9 cellular contexts compared by ENCODE assay signal in the genomic region with DNA sequence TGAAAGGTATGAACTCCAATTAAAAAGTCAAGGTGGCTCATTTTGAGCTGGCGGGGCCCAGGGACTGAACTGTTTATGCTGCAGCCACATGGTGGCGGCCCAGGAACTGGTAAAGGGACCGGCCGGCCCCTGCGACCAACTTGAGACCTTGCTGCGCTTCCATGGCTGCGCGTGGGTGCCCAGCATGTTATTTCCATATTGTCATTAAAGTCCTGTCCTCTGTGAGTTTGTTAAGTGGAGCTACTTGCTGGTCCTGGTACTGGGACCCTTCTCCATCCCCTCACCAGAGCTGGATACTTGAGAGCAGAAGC.
A peak's percentile ranks its signal among the peaks of the same experiment; 100 is the strongest.
DNase-seq lines count a peak whose midpoint lies in the region; ATAC-seq and TF ChIP-seq lines count a peak whose summit lies in the region.
"Had no signal": no experiment of that assay in that cellular context is flagged by ENCODE, and none has a peak within 500 bp of the region (broad histone marks: within the 10 kb centered on the region; RNA-seq: fewer than 3 reads in every experiment).

No MANE protein-coding gene starts in this region.

- ATAC-seq in HG03520 (IDR thresholded peaks at IDR 0.05; ENCODE audit: unreplicated experiment) = no peak
- ATAC-seq in HG03135 (IDR thresholded peaks at IDR 0.05; ENCODE audit: unreplicated experiment) = no peak

- H3K9me3 ChIP-seq in WERI-Rb-1 (ENCODE audit: severe bottlenecking) = no peaks in the 10 kb centered on the region

- H3K4me3 ChIP-seq in AG04449 (ENCODE audit: low read depth, low read length) (no peak overlapping the region), WERI-Rb-1 (ENCODE audit: low read depth, low read length) (no peak overlapping the region)

- no peak overlapping the region for H3K27ac ChIP-seq in WERI-Rb-1

- DNase-seq in AG04449 (ENCODE audit: low read depth, low spot score) = no peak
- peak; percentile 68 for DNase-seq in GM13976 (ENCODE audit: low spot score)
- DNase-seq in WERI-Rb-1 = peak; percentile 66
- peak; percentile 5 for DNase-seq in inferior parietal cortex (ENCODE audit: extremely low spot score)
- no peak for DNase-seq in stimulated activated CD4-positive, alpha-beta T cell treated with anti-CD3 and anti-CD28 coated beads, Interleukin-4, amount 100 ng/mL, for 24 hours
- no peak for DNase-seq in C1 segment of cervical spinal cord (lab: John Stamatoyannopoulos, UW)
- DNase-seq: stimulated activated naive B cell treated with anti-CD40 and anti-IgM and Interleukin-4, amounts not matched to agents 10 μg/mL and 1 μg/mL and 100 μg/mL, for 72 hours had no signal

- in situ Hi-C loops in GM13976 (cut with MboI; ENCODE audit: low sequenced_read_pairs, unreplicated experiment) = no loop called here

- POLR2A ChIA-PET in AG04449 (lab: Yijun Ruan, JAX) = no interaction called here

- H3K36me3 ChIP-seq in WERI-Rb-1 = no peaks in the 10 kb centered on the region

- TF ChIP-seq CTCF in AG04449 (IDR thresholded peaks at IDR 0.05; ENCODE audit: insufficient read depth, low read length, missing control alignments) (peak; percentile 26), GM13976 (IDR thresholded peaks at IDR 0.05; ENCODE audit: borderline replicate concordance, control extremely low read depth, extremely low read depth, insufficient read depth, missing control alignments) (no peak), WERI-Rb-1 (IDR thresholded peaks at IDR 0.05; ENCODE audit: low read depth, low read length) (peak; percentile 71)

- no peaks in the 10 kb centered on the region for H3K27me3 ChIP-seq in WERI-Rb-1 (ENCODE audit: insufficient read depth, low read depth, severe bottlenecking)

- CTCF ChIA-PET in AG04449 (lab: Yijun Ruan, JAX) = interaction anchor here (0.6 to 2.1 kb wide), 13 partner anchors 9 to 140 kb away, joined by 3 to 11 read pairs (median 4); no protein-coding TSS in a partner anchor

Comparison
In these comparisons a context has a peak if more than half of its experiments do, and no peak if none do; other contexts are left out.
1. DNase-seq: peak in GM13976 (single experiment), WERI-Rb-1 (single experiment) and inferior parietal cortex (single experiment); none in AG04449 (single experiment), stimulated activated CD4-positive, alpha-beta T cell treated with anti-CD3 and anti-CD28 coated beads, Interleukin-4, amount 100 ng/mL, for 24 hours (single experiment) and C1 segment of cervical spinal cord (0 of 14).